ENCODE assay signal across 18 cellular contexts in the genomic region with DNA sequence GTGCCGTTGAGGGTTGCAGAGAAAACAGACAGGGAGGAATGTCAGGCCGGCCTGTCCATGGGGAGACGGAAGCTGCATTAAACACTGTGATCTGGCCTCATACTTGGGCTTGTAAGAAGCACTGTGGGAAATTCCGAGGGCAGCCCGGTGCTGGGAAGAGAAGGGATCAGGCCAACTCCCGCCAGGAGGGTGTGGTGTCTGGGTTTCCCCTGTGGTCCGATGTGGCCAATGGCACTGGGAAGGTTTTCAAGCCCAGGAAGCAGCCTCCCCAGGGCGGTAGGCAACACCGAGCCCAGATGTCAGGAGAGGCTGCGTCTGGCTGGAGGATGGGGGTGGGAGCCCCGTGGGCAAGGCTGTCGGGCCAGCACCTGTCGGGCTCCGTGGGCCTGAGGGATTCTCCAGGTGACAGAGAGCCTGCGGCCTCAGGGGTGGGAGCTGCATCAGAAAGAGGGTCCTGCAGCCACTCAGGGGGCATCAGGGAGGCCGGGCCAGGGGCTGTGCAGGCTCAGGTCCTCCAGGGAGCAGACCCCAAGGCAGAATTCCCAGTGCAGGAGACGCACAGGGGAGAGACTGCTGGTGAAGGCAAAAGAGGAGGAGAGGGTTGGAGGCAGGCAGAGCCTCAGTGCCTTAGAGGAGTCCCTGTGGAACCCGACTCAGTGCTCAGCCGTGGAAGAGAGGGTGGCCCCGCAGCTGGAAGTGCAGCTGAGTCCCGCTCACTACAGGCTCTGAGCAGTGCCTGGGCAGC. TPM values are rescaled to one million over a fixed set of nuclear protein-coding genes. Genes with fewer than 3 reads are reported as not detected.
DNase-seq lines count a peak whose midpoint lies in the region; ATAC-seq and TF ChIP-seq lines count a peak whose summit lies in the region.
"Had no signal": no experiment of that assay in that cellular context is flagged by ENCODE, and none has a peak within 500 bp of the region (broad histone marks: within the 10 kb centered on the region; RNA-seq: fewer than 3 reads in every experiment).

No MANE protein-coding gene starts in this region.

- H3K4me2 ChIP-seq in mammary epithelial cell (ENCODE audit: insufficient read depth, low read depth, low read length), result no peak overlapping the region

- no peaks in the 10 kb centered on the region for H3K9me3 ChIP-seq in mammary epithelial cell (replicated peaks; ENCODE audit: insufficient read depth, low read length)
- H3K9me3 ChIP-seq: pancreas, Peyer's patch, testis had no signal

- H3K79me2 ChIP-seq in mammary epithelial cell (ENCODE audit: insufficient read depth, low read length), result no peaks in the 10 kb centered on the region

- intact Hi-C loops in activated CD4-positive, alpha-beta memory T cell treated with anti-CD3 and anti-CD28 coated beads for 36 hours (cut with micrococcal nuclease), result no loop called here
- intact Hi-C loops in mammary epithelial cell (cut with micrococcal nuclease), result loop anchor here (5.0 kb wide), 1 partner anchor 505 kb away; no protein-coding TSS in a partner anchor

- H3K27ac Mint-ChIP-seq in activated CD4-positive, alpha-beta memory T cell treated with anti-CD3 and anti-CD28 coated beads for 36 hours, result peak overlapping the region; percentile 96
- H3K27ac Mint-ChIP-seq in activated CD4-positive, alpha-beta memory T cell treated with anti-CD3 and anti-CD28 coated beads, Interleukin-2, amount 10 ng/mL, durations not matched to agents 7 days and 5 days, result no peak overlapping the region
- peak overlapping the region in 6 of 10 donors; percentile 71 to 100 (median 99) for H3K27ac Mint-ChIP-seq in naive thymus-derived CD8-positive, alpha-beta T cell

- H3K27ac ChIP-seq in mammary epithelial cell (ENCODE audit: insufficient read depth, low read depth, low read length), result no peak overlapping the region
- H3K27ac ChIP-seq: pancreas, Peyer's patch, testis had no signal

- H3K9ac ChIP-seq in mammary epithelial cell (ENCODE audit: insufficient read depth, low read length), result no peak overlapping the region

- no peaks in the 10 kb centered on the region for H3K36me3 ChIP-seq in mammary epithelial cell (ENCODE audit: insufficient read depth, low read length)
- H3K36me3 ChIP-seq: pancreas, Peyer's patch had no signal

- peak overlapping the region; percentile 19 for H2AFZ ChIP-seq in mammary epithelial cell (ENCODE audit: low read depth, low read length)

- H3K27me3 Mint-ChIP-seq in activated CD4-positive, alpha-beta memory T cell treated with anti-CD3 and anti-CD28 coated beads for 36 hours, result no peaks in the 10 kb centered on the region
- no peaks in the 10 kb centered on the region for H3K27me3 Mint-ChIP-seq in activated CD4-positive, alpha-beta memory T cell treated with anti-CD3 and anti-CD28 coated beads, Interleukin-2, amount 10 ng/mL, durations not matched to agents 7 days and 5 days
- H3K27me3 Mint-ChIP-seq in naive thymus-derived CD8-positive, alpha-beta T cell, result no peaks in the 10 kb centered on the region

- TF ChIP-seq CTCF in mammary epithelial cell (conservative IDR thresholded peaks at IDR 0.05 in 1 of 2, IDR thresholded peaks at IDR 0.05 in 1 of 2; ENCODE audit: extremely low read depth in 1 of 2, insufficient read depth in 1 of 2, low read depth in 1 of 2, low read length in 2 of 2), result no peak

- H4K20me1 ChIP-seq in mammary epithelial cell (ENCODE audit: insufficient read depth, low read length), result no peaks in the 10 kb centered on the region

- BruUV-seq in mammary epithelial cell (replicated peaks; lab: Mats Ljungman, UMichigan), result no TSS peak

- WGBS in mammary epithelial cell (ENCODE audit: low coverage, missing lambda C conversion rate), result 31% methylated on average over 8 of the region's 21 CpGs

- H3K4me1 ChIP-seq in mammary epithelial cell (ENCODE audit: insufficient read depth, low read length), result peaks cover 12% of the 10 kb centered on the region
- H3K4me1 ChIP-seq: pancreas, Peyer's patch had no signal

- POLR2A ChIA-PET in activated CD4-positive, alpha-beta memory T cell treated with anti-CD3 and anti-CD28 coated beads for 36 hours (lab: Charles Lee), result interaction anchor here (1.0 to 3.6 kb wide), 6 partner anchors 8 to 179 kb away, joined by 3 to 27 read pairs (median 6); a partner anchor contains a TSS
- POLR2A ChIA-PET in activated CD4-positive, alpha-beta memory T cell treated with anti-CD3 and anti-CD28 coated beads, Interleukin-2, amount 10 ng/mL, durations not matched to agents 7 days and 5 days (lab: Charles Lee), result interaction anchor here (0.8 to 19.4 kb wide), 4 partner anchors 4 to 40 kb away, joined by 3 to 431 read pairs (median 217); a partner anchor contains a TSS
- POLR2A ChIA-PET in naive thymus-derived CD8-positive, alpha-beta T cell (lab: Charles Lee), result interaction anchor here (1.6 to 22.4 kb wide), 2 partner anchors 10 kb away, joined by 6 to 273 read pairs; a partner anchor contains a TSS

- no peaks in the 10 kb centered on the region for H3K9me3 Mint-ChIP-seq in activated CD4-positive, alpha-beta memory T cell treated with anti-CD3 and anti-CD28 coated beads for 36 hours
- no peaks in the 10 kb centered on the region for H3K9me3 Mint-ChIP-seq in activated CD4-positive, alpha-beta memory T cell treated with anti-CD3 and anti-CD28 coated beads, Interleukin-2, amount 10 ng/mL, durations not matched to agents 7 days and 5 days
- H3K9me3 Mint-ChIP-seq in naive thymus-derived CD8-positive, alpha-beta T cell, result no peaks in the 10 kb centered on the region

- CTCF ChIA-PET in activated CD4-positive, alpha-beta memory T cell treated with anti-CD3 and anti-CD28 coated beads for 36 hours (lab: Charles Lee), result interaction anchor here (0.7 to 3.6 kb wide), 7 partner anchors 9 to 75 kb away, joined by 3 to 19 read pairs (median 4); no protein-coding TSS in a partner anchor
- CTCF ChIA-PET in activated CD4-positive, alpha-beta memory T cell treated with anti-CD3 and anti-CD28 coated beads, Interleukin-2, amount 10 ng/mL, durations not matched to agents 7 days and 5 days (lab: Charles Lee), result interaction anchor here (1.0 to 1.5 kb wide), 5 partner anchors 12 to 155 kb away, joined by 3 to 7 read pairs (median 4); no protein-coding TSS in a partner anchor
- CTCF ChIA-PET in mammary epithelial cell (lab: Charles Lee; ENCODE audit: low non-redundant PET), result interaction anchor here (0.5 to 0.6 kb wide), 2 partner anchors 20 to 103 kb away, joined by 3 to 4 read pairs; no protein-coding TSS in a partner anchor

- ATAC-seq in naive thymus-derived CD8-positive, alpha-beta T cell, result no peak
- ATAC-seq: left ventricle myocardium superior had no signal

- H3K4me1 Mint-ChIP-seq in activated CD4-positive, alpha-beta memory T cell treated with anti-CD3 and anti-CD28 coated beads for 36 hours (ENCODE audit: low read depth), result peaks cover 47% of the 10 kb centered on the region
- peaks cover 76% of the 10 kb centered on the region for H3K4me1 Mint-ChIP-seq in activated CD4-positive, alpha-beta memory T cell treated with anti-CD3 and anti-CD28 coated beads, Interleukin-2, amount 10 ng/mL, durations not matched to agents 7 days and 5 days
- H3K4me1 Mint-ChIP-seq in naive thymus-derived CD8-positive, alpha-beta T cell, result peaks cover 34 to 65% (median 60%) of the 10 kb centered on the region in 4 donors

- H3K27me3 ChIP-seq in mammary epithelial cell (ENCODE audit: insufficient read depth, low read length), result peaks cover 3% of the 10 kb centered on the region
- H3K27me3 ChIP-seq: pancreas, Peyer's patch, testis had no signal

- no peak overlapping the region for H3K4me3 Mint-ChIP-seq in activated CD4-positive, alpha-beta memory T cell treated with anti-CD3 and anti-CD28 coated beads for 36 hours
- no peak overlapping the region for H3K4me3 Mint-ChIP-seq in activated CD4-positive, alpha-beta memory T cell treated with anti-CD3 and anti-CD28 coated beads, Interleukin-2, amount 10 ng/mL, durations not matched to agents 7 days and 5 days
- H3K4me3 Mint-ChIP-seq in naive thymus-derived CD8-positive, alpha-beta T cell, result no peak overlapping the region

- in situ Hi-C loops in mammary epithelial cell (cut with MboI; ENCODE audit: low sequenced_read_pairs in 2 of 2), result no loop called here

- no peak overlapping the region for H3K4me3 ChIP-seq in mammary epithelial cell (replicated peaks in 1 of 3; ENCODE audit: insufficient read depth in 1 of 3, low read depth in 2 of 3, low read length in 3 of 3)
- H3K4me3 ChIP-seq: pancreas, Peyer's patch, testis had no signal

- DNase-seq in activated CD4-positive, alpha-beta memory T cell treated with anti-CD3 and anti-CD28 coated beads for 36 hours, result no peak
- no peak for DNase-seq in activated CD4-positive, alpha-beta memory T cell treated with anti-CD3 and anti-CD28 coated beads, Interleukin-2, amount 10 ng/mL, durations not matched to agents 7 days and 5 days
- DNase-seq in Daoy (ENCODE audit: low read depth) (peak; percentile 79), mammary epithelial cell (peak; percentile 63), RPMI8226 (no peak), NCI-H2171 (lab: John Stamatoyannopoulos, UW) (no peak)
- no peak for DNase-seq in naive thymus-derived CD8-positive, alpha-beta T cell
- DNase-seq in activated CD4-positive, alpha-beta T cell treated with anti-CD3 and anti-CD28 coated beads, Interleukin-2, amount 50 U/mL, for 4 hours, result no peak
- DNase-seq: anterior cingulate cortex; cortex of kidney; EL; left ventricle myocardium superior; pancreas; stimulated activated CD4-positive, alpha-beta T cell treated with anti-CD3 and anti-CD28 coated beads, Interleukin-4, amount 100 ng/mL, for 1 hour; testis had no signal

- dilution Hi-C loops in mammary epithelial cell (cut with HindIII; ENCODE audit: low sequenced_read_pairs), result no loop called here

- H3K36me3 Mint-ChIP-seq in activated CD4-positive, alpha-beta memory T cell treated with anti-CD3 and anti-CD28 coated beads for 36 hours, result peaks cover 55% of the 10 kb centered on the region
- peaks cover 58% of the 10 kb centered on the region for H3K36me3 Mint-ChIP-seq in activated CD4-positive, alpha-beta memory T cell treated with anti-CD3 and anti-CD28 coated beads, Interleukin-2, amount 10 ng/mL, durations not matched to agents 7 days and 5 days (ENCODE audit: low read depth)
- H3K36me3 Mint-ChIP-seq in naive thymus-derived CD8-positive, alpha-beta T cell, result peaks cover 14 to 31% (median 16%) of the 10 kb centered on the region in 3 donors

RNA-seq across cellular contexts. Expression of a gene that starts 8.4 kb away (rescaled TPM):
- 10 to 100 TPM; 27.2 to 29.4 TPM for total RNA-seq in activated CD4-positive, alpha-beta memory T cell treated with anti-CD3 and anti-CD28 coated beads for 36 hours
- total RNA-seq in activated CD4-positive, alpha-beta memory T cell treated with anti-CD3 and anti-CD28 coated beads, Interleukin-2, amount 10 ng/mL, durations not matched to agents 7 days and 5 days, result 10 to 100 TPM; 67.8 to 70.6 TPM
- 0.18 TPM in 1 of 2 replicates, not detected in the other for total RNA-seq in Daoy (2014; rRNA removed; shearing (Covaris generic))
- not detected for total RNA-seq in mammary epithelial cell
- not detected for polyA plus RNA-seq in mammary epithelial cell
- not detected for polyA minus RNA-seq in mammary epithelial cell
- 10 to 100 TPM; 91.6 to 99.6 TPM for total RNA-seq in naive thymus-derived CD8-positive, alpha-beta T cell
- 10 to 100 TPM; 32.8 to 75.3 (median 53.9) TPM for polyA plus RNA-seq in naive thymus-derived CD8-positive, alpha-beta T cell
- total RNA-seq: A673, epithelial cell of proximal tubule, left ventricle myocardium superior had no signal

RNA-seq across cellular contexts. Expression of a gene that starts 16.2 kb away (rescaled TPM):
- 10 to 100 TPM; 47.6 to 49.8 TPM for total RNA-seq in activated CD4-positive, alpha-beta memory T cell treated with anti-CD3 and anti-CD28 coated beads for 36 hours
- 10 to 100 TPM; 24.6 to 24.8 TPM for total RNA-seq in activated CD4-positive, alpha-beta memory T cell treated with anti-CD3 and anti-CD28 coated beads, Interleukin-2, amount 10 ng/mL, durations not matched to agents 7 days and 5 days
- total RNA-seq in Daoy (2014; rRNA removed; shearing (Covaris generic)), result 8.7 TPM in 1 of 2 replicates, not detected in the other
- 1 to 10 TPM in 1 of 2 donors, not detected in 1; 2.8 TPM for total RNA-seq in mammary epithelial cell
- polyA plus RNA-seq in mammary epithelial cell, result not detected
- polyA minus RNA-seq in mammary epithelial cell, result not detected
- 1 to 10 TPM; 2.2 to 2.9 TPM for total RNA-seq in naive thymus-derived CD8-positive, alpha-beta T cell
- polyA plus RNA-seq in naive thymus-derived CD8-positive, alpha-beta T cell, result 1 to 10 TPM in 1 of 3 donors, under 1 TPM in 1, not detected in 1; 0.89 to 1.4 TPM
- total RNA-seq: A673, left ventricle myocardium superior had no signal

RNA-seq across cellular contexts. Expression of a gene that starts 45.7 kb away (rescaled TPM):
- not detected for total RNA-seq in activated CD4-positive, alpha-beta memory T cell treated with anti-CD3 and anti-CD28 coated beads for 36 hours
- not detected for total RNA-seq in activated CD4-positive, alpha-beta memory T cell treated with anti-CD3 and anti-CD28 coated beads, Interleukin-2, amount 10 ng/mL, durations not matched to agents 7 days and 5 days
- total RNA-seq in Daoy (2014; rRNA removed; shearing (Covaris generic)), result not detected in 2 replicates
- not detected for total RNA-seq in mammary epithelial cell
- polyA plus RNA-seq in mammary epithelial cell, result not detected
- polyA minus RNA-seq in mammary epithelial cell, result not detected
- not detected for total RNA-seq in naive thymus-derived CD8-positive, alpha-beta T cell
- not detected for polyA plus RNA-seq in naive thymus-derived CD8-positive, alpha-beta T cell
- total RNA-seq: A673, epithelial cell of proximal tubule, left ventricle myocardium superior, testis had no signal

Comparison
In these comparisons a context has a peak if more than half of its experiments do, and no peak if none do; other contexts are left out.
1. DNase-seq: peak in Daoy (single experiment) and mammary epithelial cell (single experiment); none in activated CD4-positive, alpha-beta memory T cell treated with anti-CD3 and anti-CD28 coated beads for 36 hours (single experiment), activated CD4-positive, alpha-beta memory T cell treated with anti-CD3 and anti-CD28 coated beads, Interleukin-2, amount 10 ng/mL, durations not matched to agents 7 days and 5 days (single experiment), naive thymus-derived CD8-positive, alpha-beta T cell (0 of 10), RPMI8226 (single experiment), NCI-H2171 (single experiment) and activated CD4-positive, alpha-beta T cell treated with anti-CD3 and anti-CD28 coated beads, Interleukin-2, amount 50 U/mL, for 4 hours (0 of 2).
2. RNA of a gene that starts 8.4 kb away (total RNA-seq): 91.6 to 99.6 TPM in naive thymus-derived CD8-positive, alpha-beta T cell, 67.8 to 70.6 TPM in activated CD4-positive, alpha-beta memory T cell treated with anti-CD3 and anti-CD28 coated beads, Interleukin-2, amount 10 ng/mL, durations not matched to agents 7 days and 5 days and 27.2 to 29.4 TPM in activated CD4-positive, alpha-beta memory T cell treated with anti-CD3 and anti-CD28 coated beads for 36 hours; 0.18 TPM in Daoy and not detected in mammary epithelial cell; every median in the first group is over 10 times any median in the second.